ENCODE assay signal across 28 cellular contexts in genomic region chr1:185080425-185080824, GRCh38.
"Had no signal": no experiment of that assay in that cellular context is flagged by ENCODE, and none has a peak within 500 bp of the region (broad histone marks: within the 10 kb centered on the region; RNA-seq: fewer than 3 reads in every experiment).

No MANE protein-coding gene starts in this region.

- H3K27me3 ChIP-seq: brain microvascular endothelial cell, dorsolateral prefrontal cortex, esophagus muscularis mucosa had no signal

- H3K36me3 ChIP-seq: brain microvascular endothelial cell, esophagus muscularis mucosa had no signal

- H3K9me3 Mint-ChIP-seq: activated CD8-positive, alpha-beta T cell treated with anti-CD3 and anti-CD28 coated beads for 36 hours; central memory CD8-positive, alpha-beta T cell; dendritic cell treated with granulocyte-macrophage colony-stimulating factor and Interleukin-4, amounts not matched to agents 40 ng/mL and 50 ng/mL, for 4 days; endodermal cell had no signal

- H3K27ac Mint-ChIP-seq: activated CD8-positive, alpha-beta T cell treated with anti-CD3 and anti-CD28 coated beads for 36 hours; activated naive CD8-positive, alpha-beta T cell; activated T-helper 17 cell treated with anti-CD3 and anti-CD28 coated beads, Interleukin-2, amount 50 U/mL, for 72 hours; dendritic cell treated with granulocyte-macrophage colony-stimulating factor and Interleukin-4, amounts not matched to agents 40 ng/mL and 50 ng/mL, for 4 days; endodermal cell had no signal

- H3K4me3 Mint-ChIP-seq: activated CD8-positive, alpha-beta T cell treated with anti-CD3 and anti-CD28 coated beads for 36 hours; activated naive CD8-positive, alpha-beta T cell; activated T-cell treated with anti-CD3 and anti-CD28 coated beads, Interleukin-2, amount 50 U/mL, for 4 hours; activated T-helper 17 cell treated with anti-CD3 and anti-CD28 coated beads, Interleukin-2, amount 50 U/mL, for 72 hours; central memory CD8-positive, alpha-beta T cell; dendritic cell treated with granulocyte-macrophage colony-stimulating factor and Interleukin-4, amounts not matched to agents 40 ng/mL and 50 ng/mL, for 4 days; endodermal cell had no signal

- H3K9me3 ChIP-seq: esophagus muscularis mucosa had no signal

- FAIRE-seq: astrocyte, bronchial epithelial cell, frontal cortex had no signal

- H3K27ac ChIP-seq: brain microvascular endothelial cell, coronary artery, dorsolateral prefrontal cortex, esophagus muscularis mucosa had no signal

- ATAC-seq: activated CD8-positive, alpha-beta T cell treated with anti-CD3 and anti-CD28 coated beads for 36 hours; activated T-cell treated with anti-CD3 and anti-CD28 coated beads, Interleukin-2, amount 50 U/mL, for 4 hours; activated T-helper 17 cell treated with anti-CD3 and anti-CD28 coated beads, Interleukin-2, amount 50 U/mL, for 72 hours had no signal

- H3K27me3 Mint-ChIP-seq: activated CD8-positive, alpha-beta T cell treated with anti-CD3 and anti-CD28 coated beads for 36 hours; activated naive CD8-positive, alpha-beta T cell; activated T-helper 17 cell treated with anti-CD3 and anti-CD28 coated beads, Interleukin-2, amount 50 U/mL, for 72 hours; central memory CD8-positive, alpha-beta T cell; dendritic cell treated with granulocyte-macrophage colony-stimulating factor and Interleukin-4, amounts not matched to agents 40 ng/mL and 50 ng/mL, for 4 days had no signal

- DNase-seq: activated CD4-positive, alpha-beta T cell treated with anti-CD3 and anti-CD28 coated beads for 1 hour; activated CD4-positive, alpha-beta T cell treated with anti-CD3 and anti-CD28 coated beads for 4 hours; activated CD4-positive, alpha-beta T cell treated with anti-CD3 and anti-CD28 coated beads, Interleukin-2, amount 50 U/mL, for 1 hour; activated CD4-positive, alpha-beta T cell treated with anti-CD3 and anti-CD28 coated beads, Interleukin-2, amount 50 U/mL, for 48 hours; activated CD8-positive, alpha-beta memory T cell treated with anti-CD3 and anti-CD28 coated beads for 24 hours; activated CD8-positive, alpha-beta T cell treated with anti-CD3 and anti-CD28 coated beads for 36 hours; activated effector memory CD4-positive, alpha-beta T cell treated with Interleukin-2 at 50 U/mL for 16 hours; activated gamma-delta T cell treated with Interleukin-2 at 50 U/mL for 16 hours; activated naive CD4-positive, alpha-beta T cell treated with anti-CD3 and anti-CD28 coated beads, Interleukin-2, amount 50 U/mL, for 16 hours; activated naive CD4-positive, alpha-beta T cell treated with Interleukin-2 at 50 U/mL for 16 hours; activated T-cell treated with anti-CD3 and anti-CD28 coated beads, Interleukin-2, amount 50 U/mL, for 4 hours; amniotic stem cell; anterior cingulate cortex; brain microvascular endothelial cell; dorsolateral prefrontal cortex; effector memory CD4-positive, alpha-beta T cell; endodermal cell; head of caudate nucleus; T-helper 2 cell had no signal

- H3K4me3 ChIP-seq: coronary artery, dorsolateral prefrontal cortex, esophagus muscularis mucosa had no signal
